ENCODE assay signal across 8 cellular contexts in genomic region chr12:103955811-103956514, GRCh38. TPM values are rescaled to one million over a fixed set of nuclear protein-coding genes. Genes with fewer than 3 reads are reported as not detected.
DNase-seq lines count a peak whose midpoint lies in the region; ATAC-seq and TF ChIP-seq lines count a peak whose summit lies in the region.

No MANE protein-coding gene starts in this region.

- H3K27ac Mint-ChIP-seq in neural progenitor cell: peak overlapping the region; percentile 92

- H3K9me3 Mint-ChIP-seq in neural progenitor cell: no peaks in the 10 kb centered on the region

- peaks cover 6% of the 10 kb centered on the region for H3K36me3 Mint-ChIP-seq in neural progenitor cell

- H3K9me3 ChIP-seq in Peyer's patch (no peaks in the 10 kb centered on the region), neural progenitor cell (ENCODE audit: low read depth) (no peaks in the 10 kb centered on the region)

- TF ChIP-seq CTCF in GM06990 (IDR thresholded peaks at IDR 0.05; ENCODE audit: insufficient read depth, low read length, poor library complexity, severe bottlenecking): no peak
- TF ChIP-seq CTCF in Peyer's patch (IDR thresholded peaks at IDR 0.05): no peak
- no peak for TF ChIP-seq CTCF in epithelial cell of esophagus (IDR thresholded peaks at IDR 0.05; ENCODE audit: insufficient read depth, low read depth, low read length, missing control alignments)
- TF ChIP-seq CTCF in neural progenitor cell (IDR thresholded peaks at IDR 0.05): no peak

- peak overlapping the region; percentile 87 for H3K4me3 ChIP-seq in GM06990 (replicated peaks; ENCODE audit: low read depth, low read length)
- peak overlapping the region; percentile 59 to 89 (median 80) for H3K4me3 ChIP-seq in Peyer's patch
- H3K4me3 ChIP-seq in epithelial cell of esophagus (ENCODE audit: low read length): peak overlapping the region; percentile 88
- H3K4me3 ChIP-seq in neural progenitor cell: peak overlapping the region; percentile 92

- H3K4me1 ChIP-seq in Peyer's patch (peaks cover 0 to 13% (median 3%) of the 10 kb centered on the region in 4 donors), neural progenitor cell (peaks cover 11% of the 10 kb centered on the region)

- peak overlapping the region in 3 of 4 donors; percentile 84 to 91 (median 87) for H3K27ac ChIP-seq in Peyer's patch
- H3K27ac ChIP-seq in neural progenitor cell: no peak overlapping the region

- H3K27me3 Mint-ChIP-seq in neural progenitor cell (ENCODE audit: insufficient read depth, low read depth): peaks cover 7% of the 10 kb centered on the region

- no peaks in the 10 kb centered on the region for H3K27me3 ChIP-seq in GM06990 (replicated peaks; ENCODE audit: control insufficient read depth, insufficient read depth, low read length)
- H3K27me3 ChIP-seq in Peyer's patch: no peaks in the 10 kb centered on the region
- no peaks in the 10 kb centered on the region for H3K27me3 ChIP-seq in neural progenitor cell

- H2AFZ ChIP-seq in neural progenitor cell (replicated peaks): no peak overlapping the region

- H3K4me2 ChIP-seq in neural progenitor cell: peak overlapping the region; percentile 85

- peaks cover 58% of the 10 kb centered on the region for H3K79me2 ChIP-seq in neural progenitor cell (ENCODE audit: low read depth)

- H3K36me3 ChIP-seq in GM06990 (ENCODE audit: control insufficient read depth, insufficient read depth, low read length): peaks cover 6% of the 10 kb centered on the region; the same call in 1 of the 2 replicates
- H3K36me3 ChIP-seq in Peyer's patch: peaks cover 0 to 27% (median 0%) of the 10 kb centered on the region in 3 donors
- H3K36me3 ChIP-seq in neural progenitor cell: no peaks in the 10 kb centered on the region

- peaks cover 60% of the 10 kb centered on the region for H3F3A ChIP-seq in neural progenitor cell (ENCODE audit: low read depth)

- ATAC-seq in HG03571 (IDR thresholded peaks at IDR 0.05; ENCODE audit: unreplicated experiment): no peak

- peak overlapping the region; percentile 85 for H3K9ac ChIP-seq in neural progenitor cell

- peaks cover 20% of the 10 kb centered on the region for H3K4me1 Mint-ChIP-seq in neural progenitor cell

- H3K4me3 Mint-ChIP-seq in neural progenitor cell: peak overlapping the region; percentile 88

- DNase-seq in GM06990 (ENCODE audit: extremely low read depth, insufficient read length): no peak
- no peak for DNase-seq in Peyer's patch
- peak; percentile 20 for DNase-seq in epithelial cell of esophagus (ENCODE audit: low read depth)
- DNase-seq in neural progenitor cell (ENCODE audit: low spot score): peak; percentile 44
- DNase-seq in NK-92 treated with Interleukin-12 subunit alpha and Interleukin-12 subunit beta, amount 100 ng/mL, for 24 hours (lab: John Stamatoyannopoulos, UW): no peak
- DNase-seq in NAMALWA (ENCODE audit: low spot score): no peak
- DNase-seq in NCI-H128 (lab: John Stamatoyannopoulos, UW; ENCODE audit: unreplicated experiment): no peak

- no peak for TF ChIP-seq POLR2A in Peyer's patch (IDR thresholded peaks at IDR 0.05)

- H4K20me1 ChIP-seq in neural progenitor cell (ENCODE audit: low read depth): peaks cover 5% of the 10 kb centered on the region

RNA-seq across cellular contexts. Expression of gene TDG, which starts 9.7 kb away (rescaled TPM):
- total RNA-seq in Peyer's patch (10 to 100 TPM; 24.5 to 37.0 (median 31.1) TPM), neural progenitor cell (ENCODE audit: low replicate concordance) (60.2 and 88.1 TPM in 2 replicates)

RNA-seq across cellular contexts. Expression of gene HSP90B1, which starts 25.8 kb away (rescaled TPM):
- total RNA-seq in Peyer's patch (100 to 1,000 TPM; 197 to 655 (median 335) TPM), neural progenitor cell (ENCODE audit: low replicate concordance) (384 and 588 TPM in 2 replicates)

Comparison
In these comparisons a context has a peak if more than half of its experiments do, and no peak if none do; other contexts are left out.
1. DNase-seq: peak in epithelial cell of esophagus (single experiment) and neural progenitor cell (single experiment); none in GM06990 (single experiment), Peyer's patch (0 of 3), NK-92 treated with Interleukin-12 subunit alpha and Interleukin-12 subunit beta, amount 100 ng/mL, for 24 hours (single experiment), NAMALWA (single experiment) and NCI-H128 (single experiment).
2. Peak in every context shown above with its lines, with median percentiles within 50 percentile points of each other: H3K4me3 ChIP-seq.